Comparison of ENCODE assay signal across 13 cellular contexts in the genomic region with DNA sequence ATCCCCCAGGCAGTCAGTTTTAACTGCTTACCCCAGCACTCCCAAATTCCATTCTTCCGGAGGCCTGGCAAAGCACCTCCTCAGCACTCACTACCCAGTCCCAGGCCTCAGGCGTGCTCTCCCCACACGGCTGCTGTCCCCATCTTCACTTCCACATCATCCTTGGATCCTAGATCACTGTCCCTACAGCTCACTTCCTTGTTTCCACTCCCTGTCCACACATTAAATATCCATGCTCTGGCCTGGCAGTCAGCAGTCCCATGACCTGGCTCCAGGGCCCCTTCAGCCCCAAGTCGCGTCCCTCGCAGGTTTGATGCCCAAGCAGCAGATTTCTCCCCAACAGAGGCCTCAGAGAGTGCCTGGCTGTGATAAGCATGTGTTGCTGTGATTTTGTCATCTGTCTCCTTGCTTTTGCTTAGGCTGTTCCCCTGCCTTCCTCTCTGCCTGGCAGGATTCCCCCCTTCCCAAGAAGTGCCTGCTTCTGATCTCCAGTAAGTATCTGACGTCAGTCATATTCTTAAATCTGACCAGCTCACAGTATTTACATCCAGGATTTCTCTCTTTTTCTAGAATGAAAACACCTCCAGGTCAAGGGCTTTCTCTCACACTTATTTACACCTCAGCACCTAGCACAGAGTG.
A peak's percentile ranks its signal among the peaks of the same experiment; 100 is the strongest.
DNase-seq lines count a peak whose midpoint lies in the region; ATAC-seq, FAIRE-seq and TF ChIP-seq lines count a peak whose summit lies in the region.
"Had no signal": no experiment of that assay in that cellular context is flagged by ENCODE, and none has a peak within 500 bp of the region (broad histone marks: within the 10 kb centered on the region; RNA-seq: fewer than 3 reads in every experiment).

No MANE protein-coding gene starts in this region.

- no peak for TF ChIP-seq CTCF in keratinocyte (optimal IDR thresholded peaks at IDR 0.05 in 1 of 3, IDR thresholded peaks at IDR 0.05 in 1 of 3, conservative IDR thresholded peaks at IDR 0.05 in 1 of 3; ENCODE audit: extremely low read depth in 1 of 3, insufficient read depth in 2 of 3, low read length in 3 of 3)

- H3K9ac ChIP-seq in BLaER1 treated with 17β-estradiol and CSF1 and Interleukin-3, amounts not matched to agents 10 nM and 100 nM, result peak overlapping the region in 2 of 11 experiments; percentile 14 to 54; a peak in 3 of 22 replicates
- H3K9ac ChIP-seq in keratinocyte (ENCODE audit: control insufficient read depth, extremely low read depth, insufficient read depth, low read length), result peak overlapping the region; percentile 35

- ATAC-seq in HG02852 (IDR thresholded peaks at IDR 0.05; ENCODE audit: unreplicated experiment), result no peak
- no peak for ATAC-seq in HG02678 (IDR thresholded peaks at IDR 0.05; ENCODE audit: unreplicated experiment)

- peaks cover 0 to 21% (median 9%) of the 10 kb centered on the region in 11 experiments; a peak in 13 of 22 replicates for H3K9me3 ChIP-seq in BLaER1 treated with 17β-estradiol and CSF1 and Interleukin-3, amounts not matched to agents 10 nM and 100 nM (replicated peaks in 1 of 11)
- H3K9me3 ChIP-seq in keratinocyte (ENCODE audit: control insufficient read depth, low read depth, low read length), result no peaks in the 10 kb centered on the region
- H3K9me3 ChIP-seq: adrenal gland, thoracic aorta had no signal

- no peaks in the 10 kb centered on the region for H3K27me3 ChIP-seq in BLaER1 treated with 17β-estradiol and CSF1 and Interleukin-3, amounts not matched to agents 10 nM and 100 nM
- no peaks in the 10 kb centered on the region for H3K27me3 ChIP-seq in keratinocyte (ENCODE audit: control insufficient read depth, extremely low read depth, insufficient read depth, low read length)
- H3K27me3 ChIP-seq: adrenal gland had no signal

- no peak overlapping the region for H3K4me3 ChIP-seq in BLaER1 treated with 17β-estradiol and CSF1 and Interleukin-3, amounts not matched to agents 10 nM and 100 nM
- H3K4me3 ChIP-seq in keratinocyte (ENCODE audit: control insufficient read depth in 2 of 3, extremely low read depth in 1 of 3, insufficient read depth in 2 of 3, low read depth in 1 of 3, low read length in 3 of 3) (no peak overlapping the region), skin epidermis (no peak overlapping the region)
- H3K4me3 ChIP-seq: adrenal gland, thoracic aorta had no signal

- no peak for FAIRE-seq in keratinocyte (lab: Jason Lieb, UNC)

- DNase-seq in keratinocyte (ENCODE audit: low read depth, low spot score), result no peak
- DNase-seq in NCI-H1048 (lab: John Stamatoyannopoulos, UW), result no peak
- no peak for DNase-seq in stimulated activated CD4-positive, alpha-beta T cell treated with anti-CD3 and anti-CD28 coated beads, Interleukin-12 subunit alpha, Interleukin-12 subunit beta, amount 100 ng/mL, for 4 hours
- DNase-seq: NCI-H1436 treated with DMSO at 0.1 percent for 48 hours, NCI-H82, WERI-Rb-1 had no signal

- H3K9me1 ChIP-seq in keratinocyte (ENCODE audit: control insufficient read depth, extremely low read depth, insufficient read depth, low read length), result no peaks in the 10 kb centered on the region

- H3K36me3 ChIP-seq in BLaER1 treated with 17β-estradiol and CSF1 and Interleukin-3, amounts not matched to agents 10 nM and 100 nM, result no peaks in the 10 kb centered on the region
- H3K36me3 ChIP-seq in keratinocyte (ENCODE audit: control insufficient read depth in 2 of 2, extremely low read depth in 1 of 2, insufficient read depth in 2 of 2, low read length in 2 of 2), result no peaks in the 10 kb centered on the region
- H3K36me3 ChIP-seq: adrenal gland, thoracic aorta, WERI-Rb-1 had no signal

- H3K4me1 ChIP-seq in BLaER1 treated with 17β-estradiol and CSF1 and Interleukin-3, amounts not matched to agents 10 nM and 100 nM, result peaks cover 75 to 100% (median 85%) of the 10 kb centered on the region in 10 experiments
- peaks cover 86% of the 10 kb centered on the region for H3K4me1 ChIP-seq in keratinocyte (ENCODE audit: control insufficient read depth, extremely low read depth, insufficient read depth, low read length)

- peak overlapping the region; percentile 15 for H2AFZ ChIP-seq in keratinocyte (ENCODE audit: control insufficient read depth, low read length)

- dilution Hi-C loops in keratinocyte (cut with MboI; ENCODE audit: extremely low pct_ligation_motif_present, low sequenced_read_pairs), result no loop called here

- H3K4me2 ChIP-seq in BLaER1 treated with 17β-estradiol and CSF1 and Interleukin-3, amounts not matched to agents 10 nM and 100 nM, result peak overlapping the region in 10 of 11 experiments; percentile 5 to 84 (median 68); a peak in 11 of 22 replicates
- no peak overlapping the region for H3K4me2 ChIP-seq in keratinocyte (ENCODE audit: control insufficient read depth, extremely low read depth, insufficient read depth, low read depth, low read length)

- H4K20me1 ChIP-seq in BLaER1 treated with 17β-estradiol and CSF1 and Interleukin-3, amounts not matched to agents 10 nM and 100 nM, result no peaks in the 10 kb centered on the region
- no peaks in the 10 kb centered on the region for H4K20me1 ChIP-seq in keratinocyte (ENCODE audit: control insufficient read depth, extremely low read depth, insufficient read depth, low read length)

- peak overlapping the region in 5 of 11 experiments; percentile 46 to 78 (median 64); a peak in 10 of 22 replicates for H3K27ac ChIP-seq in BLaER1 treated with 17β-estradiol and CSF1 and Interleukin-3, amounts not matched to agents 10 nM and 100 nM
- H3K27ac ChIP-seq in angular gyrus (ENCODE audit: low read depth, low read length) (peak overlapping the region; percentile 71), keratinocyte (ENCODE audit: control insufficient read depth, insufficient read depth, low read length) (peak overlapping the region; percentile 22), skin epidermis (peak overlapping the region in 18 of 21 experiments; percentile 0 to 91 (median 52))
- H3K27ac ChIP-seq: WERI-Rb-1 had no signal

- H3K79me2 ChIP-seq in keratinocyte (ENCODE audit: control insufficient read depth, insufficient read depth, low read length), result no peaks in the 10 kb centered on the region
